ENCODE assay signal across 1 cellular context in genomic region chr2:206765242-206766056, GRCh38.
TF ChIP-seq lines count a peak whose summit lies in the region.

FASTKD2 (plus strand) TSS chr2:206765606; CDS start chr2:206766694, 1,088 bp downstream.
MDH1B (minus strand) TSS chr2:206765328; CDS start chr2:206765271, 57 bp downstream.

TF ChIP-seq in HepG2, 621 proteins besides CTCF, POLR2A, EP300 and RAD21 (continued from another document and continues in another):
- TF ChIP-seq FUBP1 (CRISPR knock-in tag; IDR thresholded peaks at IDR 0.05; ENCODE audit: borderline replicate concordance) = peak; percentile 11; the same call in 1 of the 2 replicates
- TF ChIP-seq NR2F1 (CRISPR knock-in tag; IDR thresholded peaks at IDR 0.05) = peak in 1 of 2 experiments; percentile 29
- TF ChIP-seq ZNF839 (CRISPR knock-in tag; IDR thresholded peaks at IDR 0.05; ENCODE audit: borderline replicate concordance) = no peak
- TF ChIP-seq, protein P1, sequence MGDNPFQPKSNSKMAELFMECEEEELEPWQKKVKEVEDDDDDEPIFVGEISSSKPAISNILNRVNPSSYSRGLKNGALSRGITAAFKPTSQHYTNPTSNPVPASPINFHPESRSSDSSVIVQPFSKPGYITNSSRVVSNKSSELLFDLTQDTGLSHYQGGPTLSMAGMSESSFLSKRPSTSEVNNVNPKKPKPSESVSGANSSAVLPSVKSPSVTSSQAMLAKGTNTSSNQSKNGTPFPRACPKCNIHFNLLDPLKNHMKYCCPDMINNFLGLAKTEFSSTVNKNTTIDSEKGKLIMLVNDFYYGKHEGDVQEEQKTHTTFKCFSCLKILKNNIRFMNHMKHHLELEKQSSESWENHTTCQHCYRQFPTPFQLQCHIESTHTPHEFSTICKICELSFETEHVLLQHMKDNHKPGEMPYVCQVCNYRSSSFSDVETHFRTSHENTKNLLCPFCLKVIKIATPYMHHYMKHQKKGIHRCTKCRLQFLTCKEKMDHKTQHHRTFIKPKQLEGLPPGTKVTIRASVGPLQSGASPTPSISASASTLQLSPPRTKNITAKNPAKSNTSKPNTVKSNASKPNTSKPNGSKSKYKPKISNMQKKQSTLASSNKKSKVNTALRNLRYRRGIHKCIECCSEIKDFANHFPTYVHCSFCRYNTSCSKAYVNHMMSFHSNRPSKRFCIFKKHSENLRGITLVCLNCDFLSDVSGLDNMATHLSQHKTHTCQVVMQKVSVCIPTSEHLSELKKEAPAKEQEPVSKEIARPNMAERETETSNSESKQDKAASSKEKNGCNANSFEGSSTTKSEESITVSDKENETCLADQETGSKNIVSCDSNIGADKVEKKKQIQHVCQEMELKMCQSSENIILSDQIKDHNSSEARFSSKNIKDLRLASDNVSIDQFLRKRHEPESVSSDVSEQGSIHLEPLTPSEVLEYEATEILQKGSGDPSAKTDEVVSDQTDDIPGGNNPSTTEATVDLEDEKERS (CRISPR knock-in tag; IDR thresholded peaks at IDR 0.05) = peak; percentile 86
- no peak for TF ChIP-seq AGO2 (optimal IDR thresholded peaks at IDR 0.05; ENCODE audit: low read depth, low read length)
- no peak; the same call in 1 of the 2 replicates for TF ChIP-seq ZMYM2 (CRISPR knock-in tag; IDR thresholded peaks at IDR 0.05)
- no peak for TF ChIP-seq CENPT (CRISPR knock-in tag; IDR thresholded peaks at IDR 0.05; ENCODE audit: low read depth)
- TF ChIP-seq CAMTA2 (CRISPR knock-in tag; IDR thresholded peaks at IDR 0.05; ENCODE audit: borderline replicate concordance) = 0 out of 2 replicates have a peak, but pooled peaks have one; percentile 74
- no peak for TF ChIP-seq ZNF703 (CRISPR knock-in tag; IDR thresholded peaks at IDR 0.05; ENCODE audit: borderline replicate concordance)
- TF ChIP-seq ZBTB14 (CRISPR knock-in tag; IDR thresholded peaks at IDR 0.05) = no peak
- TF ChIP-seq HNRNPUL1 (IDR thresholded peaks at IDR 0.05; ENCODE audit: low read depth, low read length) = no peak
- peak; percentile 67; the same call in 1 of the 2 replicates for TF ChIP-seq KDM5B (CRISPR knock-in tag; IDR thresholded peaks at IDR 0.05; ENCODE audit: borderline replicate concordance)
- TF ChIP-seq, protein P2, sequence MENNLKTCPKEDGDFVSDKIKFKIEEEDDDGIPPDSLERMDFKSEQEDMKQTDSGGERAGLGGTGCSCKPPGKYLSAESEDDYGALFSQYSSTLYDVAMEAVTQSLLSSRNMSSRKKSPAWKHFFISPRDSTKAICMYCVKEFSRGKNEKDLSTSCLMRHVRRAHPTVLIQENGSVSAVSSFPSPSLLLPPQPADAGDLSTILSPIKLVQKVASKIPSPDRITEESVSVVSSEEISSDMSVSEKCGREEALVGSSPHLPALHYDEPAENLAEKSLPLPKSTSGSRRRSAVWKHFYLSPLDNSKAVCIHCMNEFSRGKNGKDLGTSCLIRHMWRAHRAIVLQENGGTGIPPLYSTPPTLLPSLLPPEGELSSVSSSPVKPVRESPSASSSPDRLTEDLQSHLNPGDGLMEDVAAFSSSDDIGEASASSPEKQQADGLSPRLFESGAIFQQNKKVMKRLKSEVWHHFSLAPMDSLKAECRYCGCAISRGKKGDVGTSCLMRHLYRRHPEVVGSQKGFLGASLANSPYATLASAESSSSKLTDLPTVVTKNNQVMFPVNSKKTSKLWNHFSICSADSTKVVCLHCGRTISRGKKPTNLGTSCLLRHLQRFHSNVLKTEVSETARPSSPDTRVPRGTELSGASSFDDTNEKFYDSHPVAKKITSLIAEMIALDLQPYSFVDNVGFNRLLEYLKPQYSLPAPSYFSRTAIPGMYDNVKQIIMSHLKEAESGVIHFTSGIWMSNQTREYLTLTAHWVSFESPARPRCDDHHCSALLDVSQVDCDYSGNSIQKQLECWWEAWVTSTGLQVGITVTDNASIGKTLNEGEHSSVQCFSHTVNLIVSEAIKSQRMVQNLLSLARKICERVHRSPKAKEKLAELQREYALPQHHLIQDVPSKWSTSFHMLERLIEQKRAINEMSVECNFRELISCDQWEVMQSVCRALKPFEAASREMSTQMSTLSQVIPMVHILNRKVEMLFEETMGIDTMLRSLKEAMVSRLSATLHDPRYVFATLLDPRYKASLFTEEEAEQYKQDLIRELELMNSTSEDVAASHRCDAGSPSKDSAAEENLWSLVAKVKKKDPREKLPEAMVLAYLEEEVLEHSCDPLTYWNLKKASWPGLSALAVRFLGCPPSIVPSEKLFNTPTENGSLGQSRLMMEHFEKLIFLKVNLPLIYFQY (CRISPR knock-in tag; IDR thresholded peaks at IDR 0.05; ENCODE audit: borderline replicate concordance) = peak; percentile 56
- TF ChIP-seq HMG20B (CRISPR knock-in tag; conservative IDR thresholded peaks at IDR 0.05) = 0 out of 2 replicates have a peak, but pooled peaks have one; percentile 33
- TF ChIP-seq, protein P3, sequence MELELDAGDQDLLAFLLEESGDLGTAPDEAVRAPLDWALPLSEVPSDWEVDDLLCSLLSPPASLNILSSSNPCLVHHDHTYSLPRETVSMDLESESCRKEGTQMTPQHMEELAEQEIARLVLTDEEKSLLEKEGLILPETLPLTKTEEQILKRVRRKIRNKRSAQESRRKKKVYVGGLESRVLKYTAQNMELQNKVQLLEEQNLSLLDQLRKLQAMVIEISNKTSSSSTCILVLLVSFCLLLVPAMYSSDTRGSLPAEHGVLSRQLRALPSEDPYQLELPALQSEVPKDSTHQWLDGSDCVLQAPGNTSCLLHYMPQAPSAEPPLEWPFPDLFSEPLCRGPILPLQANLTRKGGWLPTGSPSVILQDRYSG (CRISPR knock-in tag; IDR thresholded peaks at IDR 0.05) = peak; percentile 91; the same call in 1 of the 2 replicates
- TF ChIP-seq, protein P4, sequence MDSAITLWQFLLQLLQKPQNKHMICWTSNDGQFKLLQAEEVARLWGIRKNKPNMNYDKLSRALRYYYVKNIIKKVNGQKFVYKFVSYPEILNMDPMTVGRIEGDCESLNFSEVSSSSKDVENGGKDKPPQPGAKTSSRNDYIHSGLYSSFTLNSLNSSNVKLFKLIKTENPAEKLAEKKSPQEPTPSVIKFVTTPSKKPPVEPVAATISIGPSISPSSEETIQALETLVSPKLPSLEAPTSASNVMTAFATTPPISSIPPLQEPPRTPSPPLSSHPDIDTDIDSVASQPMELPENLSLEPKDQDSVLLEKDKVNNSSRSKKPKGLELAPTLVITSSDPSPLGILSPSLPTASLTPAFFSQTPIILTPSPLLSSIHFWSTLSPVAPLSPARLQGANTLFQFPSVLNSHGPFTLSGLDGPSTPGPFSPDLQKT (CRISPR knock-in tag; IDR thresholded peaks at IDR 0.05; ENCODE audit: borderline replicate concordance) = no peak
- no peak for TF ChIP-seq ZBTB7A (CRISPR knock-in tag; IDR thresholded peaks at IDR 0.05)
- TF ChIP-seq ATF7-NPFF (CRISPR knock-in tag; IDR thresholded peaks at IDR 0.05; ENCODE audit: low read depth) = no peak; the same call in 1 of the 2 replicates
- no peak for TF ChIP-seq SRY (CRISPR knock-in tag; IDR thresholded peaks at IDR 0.05)
- no peak for TF ChIP-seq ZNF280B (CRISPR knock-in tag; IDR thresholded peaks at IDR 0.05; ENCODE audit: borderline replicate concordance)
- TF ChIP-seq ERF (CRISPR knock-in tag; IDR thresholded peaks at IDR 0.05) = no peak; the same call in none of the 2 replicates
- peak; percentile 98 for TF ChIP-seq DMAP1 (CRISPR knock-in tag; IDR thresholded peaks at IDR 0.05)
- TF ChIP-seq KAT2B (IDR thresholded peaks at IDR 0.05; ENCODE audit: borderline replicate concordance, low read depth, low read length) = no peak
- TF ChIP-seq MED13 (CRISPR knock-in tag; IDR thresholded peaks at IDR 0.05) = 0 out of 2 replicates have a peak, but pooled peaks have one; percentile 24
- TF ChIP-seq CEBPB (IDR thresholded peaks at IDR 0.05; ENCODE audit: borderline replicate concordance, low read depth, low read length) = no peak
- peak; percentile 99 for TF ChIP-seq KAT8 (CRISPR knock-in tag; IDR thresholded peaks at IDR 0.05)
- TF ChIP-seq NR2F6 (IDR thresholded peaks at IDR 0.05) = peak; percentile 63
- TF ChIP-seq NR2F6 (CRISPR knock-in tag; IDR thresholded peaks at IDR 0.05) = peak; percentile 38; the same call in 1 of the 2 replicates
- peak; percentile 82 for TF ChIP-seq ZNF598 (CRISPR knock-in tag; IDR thresholded peaks at IDR 0.05; ENCODE audit: borderline replicate concordance)
- no peak for TF ChIP-seq NONO (IDR thresholded peaks at IDR 0.05)
- TF ChIP-seq NONO (CRISPR knock-in tag; conservative IDR thresholded peaks at IDR 0.05) = peak; percentile 92
- peak; percentile 82 for TF ChIP-seq ZNF761 (CRISPR knock-in tag; conservative IDR thresholded peaks at IDR 0.05)
- TF ChIP-seq ZNF670 (CRISPR knock-in tag; IDR thresholded peaks at IDR 0.05; ENCODE audit: borderline replicate concordance) = peak; percentile 84; the same call in 1 of the 2 replicates
- 0 out of 2 replicates have a peak, but pooled peaks have one; percentile 27 for TF ChIP-seq ZBTB38 (CRISPR knock-in tag; IDR thresholded peaks at IDR 0.05)
- TF ChIP-seq RELA (CRISPR knock-in tag; IDR thresholded peaks at IDR 0.05) = no peak; the same call in 1 of the 2 replicates
- TF ChIP-seq KAT7 (CRISPR knock-in tag; IDR thresholded peaks at IDR 0.05; ENCODE audit: borderline replicate concordance) = peak; percentile 58
- peak; percentile 79; the same call in 1 of the 2 replicates for TF ChIP-seq EHMT2 (IDR thresholded peaks at IDR 0.05; ENCODE audit: borderline replicate concordance, low read depth, low read length)
- TF ChIP-seq, protein P5, sequence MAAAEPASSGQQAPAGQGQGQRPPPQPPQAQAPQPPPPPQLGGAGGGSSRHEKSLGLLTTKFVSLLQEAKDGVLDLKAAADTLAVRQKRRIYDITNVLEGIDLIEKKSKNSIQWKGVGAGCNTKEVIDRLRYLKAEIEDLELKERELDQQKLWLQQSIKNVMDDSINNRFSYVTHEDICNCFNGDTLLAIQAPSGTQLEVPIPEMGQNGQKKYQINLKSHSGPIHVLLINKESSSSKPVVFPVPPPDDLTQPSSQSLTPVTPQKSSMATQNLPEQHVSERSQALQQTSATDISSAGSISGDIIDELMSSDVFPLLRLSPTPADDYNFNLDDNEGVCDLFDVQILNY (CRISPR knock-in tag; conservative IDR thresholded peaks at IDR 0.05) = peak; percentile 24; the same call in 1 of the 2 replicates
- no peak for TF ChIP-seq HOXA7 (CRISPR knock-in tag; IDR thresholded peaks at IDR 0.05)
- peak; percentile 66; the same call in 1 of the 2 replicates for TF ChIP-seq ZNF737 (CRISPR knock-in tag; IDR thresholded peaks at IDR 0.05; ENCODE audit: borderline replicate concordance)
- 0 out of 2 replicates have a peak, but pooled peaks have one; percentile 43 for TF ChIP-seq ATF5 (CRISPR knock-in tag; IDR thresholded peaks at IDR 0.05; ENCODE audit: low read depth)
- no peak for TF ChIP-seq ZNF446 (CRISPR knock-in tag; IDR thresholded peaks at IDR 0.05)
- TF ChIP-seq CSRNP2 (CRISPR knock-in tag; conservative IDR thresholded peaks at IDR 0.05; ENCODE audit: low read depth) = no peak
- TF ChIP-seq, protein P6, sequence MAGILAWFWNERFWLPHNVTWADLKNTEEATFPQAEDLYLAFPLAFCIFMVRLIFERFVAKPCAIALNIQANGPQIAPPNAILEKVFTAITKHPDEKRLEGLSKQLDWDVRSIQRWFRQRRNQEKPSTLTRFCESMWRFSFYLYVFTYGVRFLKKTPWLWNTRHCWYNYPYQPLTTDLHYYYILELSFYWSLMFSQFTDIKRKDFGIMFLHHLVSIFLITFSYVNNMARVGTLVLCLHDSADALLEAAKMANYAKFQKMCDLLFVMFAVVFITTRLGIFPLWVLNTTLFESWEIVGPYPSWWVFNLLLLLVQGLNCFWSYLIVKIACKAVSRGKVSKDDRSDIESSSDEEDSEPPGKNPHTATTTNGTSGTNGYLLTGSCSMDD (CRISPR knock-in tag; IDR thresholded peaks at IDR 0.05) = no peak
